Comparison of ENCODE assay signal across 16 cellular contexts in the genomic region with DNA sequence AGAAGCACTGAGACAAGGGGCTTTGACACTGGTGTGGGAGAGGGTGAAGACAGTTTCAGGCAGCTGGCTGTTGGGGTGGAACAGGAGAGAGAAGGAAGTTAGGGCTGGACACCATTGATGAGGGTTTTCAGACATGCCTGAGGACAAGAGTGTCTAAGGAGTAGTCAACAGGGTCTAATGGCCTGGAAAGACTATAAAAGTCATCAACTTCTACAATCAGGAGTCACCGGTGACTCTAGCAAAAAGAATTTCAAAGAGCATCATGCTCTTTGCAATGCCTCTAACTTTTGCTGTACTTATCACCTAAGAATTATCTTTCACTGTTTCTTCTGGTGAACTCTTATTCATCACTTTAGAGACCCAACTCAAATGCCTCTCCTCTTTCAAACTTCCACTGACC.
DNase-seq lines count a peak whose midpoint lies in the region; ATAC-seq and TF ChIP-seq lines count a peak whose summit lies in the region.
"Had no signal": no experiment of that assay in that cellular context is flagged by ENCODE, and none has a peak within 500 bp of the region (broad histone marks: within the 10 kb centered on the region; RNA-seq: fewer than 3 reads in every experiment).

No MANE protein-coding gene starts in this region.

- H3K36me3 ChIP-seq in GM23338 (ENCODE audit: insufficient read depth) (no peaks in the 10 kb centered on the region), MM.1S (replicated peaks; ENCODE audit: insufficient read depth, low read length) (no peaks in the 10 kb centered on the region)
- H3K36me3 ChIP-seq in CD4-positive, alpha-beta memory T cell (ENCODE audit: insufficient read depth, low read length): no peaks in the 10 kb centered on the region

- no peaks in the 10 kb centered on the region for H3F3A ChIP-seq in GM23338 (replicated peaks; ENCODE audit: low read depth)
- no peaks in the 10 kb centered on the region for H3F3A ChIP-seq in MM.1S (ENCODE audit: insufficient read depth, low read length)

- TF ChIP-seq CTCF in GM23338 (conservative IDR thresholded peaks at IDR 0.05; ENCODE audit: low read depth in 2 of 2) (no peak), WTC11 (IDR thresholded peaks at IDR 0.05) (no peak), nephron progenitor cell (IDR thresholded peaks at IDR 0.05) (no peak), osteocyte (IDR thresholded peaks at IDR 0.05) (no peak), MM.1S (IDR thresholded peaks at IDR 0.05; ENCODE audit: low read length) (no peak)

- H2AFZ ChIP-seq in GM23338 (no peak overlapping the region), MM.1S (ENCODE audit: low read length) (no peak overlapping the region)

- H3K9me2 ChIP-seq in GM23338 (ENCODE audit: insufficient read depth): no peaks in the 10 kb centered on the region; the same call in 1 of the 2 replicates
- H3K9me2 ChIP-seq in MM.1S (replicated peaks; ENCODE audit: insufficient read depth, low read length): no peaks in the 10 kb centered on the region

- H3K9me3 Mint-ChIP-seq in GM23338 (peaks cover 3% of the 10 kb centered on the region; the same call in 2 of the 3 replicates), WTC11 (peaks cover 6% of the 10 kb centered on the region), nephron progenitor cell (peaks cover 5% of the 10 kb centered on the region), osteocyte (ENCODE audit: unreplicated experiment) (peaks cover 4% of the 10 kb centered on the region)
- H3K9me3 Mint-ChIP-seq in CD4-positive, alpha-beta memory T cell: no peaks in the 10 kb centered on the region

- H3K4me1 ChIP-seq in GM23338 (ENCODE audit: insufficient read depth) (no peaks in the 10 kb centered on the region; the same call in 1 of the 2 replicates), MM.1S (ENCODE audit: low read length) (no peaks in the 10 kb centered on the region)
- no peaks in the 10 kb centered on the region for H3K4me1 ChIP-seq in CD4-positive, alpha-beta memory T cell (ENCODE audit: insufficient read depth, low read length)

- CTCF ChIA-PET in WTC11 (lab: Charles Lee): interaction anchor here (1.1 to 1.3 kb wide), 2 partner anchors 9 to 95 kb away, joined by 3 read pairs; no protein-coding TSS in a partner anchor
- CTCF ChIA-PET in CD4-positive, alpha-beta memory T cell (lab: Charles Lee; ENCODE audit: partially characterized antibody): no interaction called here

- peaks cover 9% of the 10 kb centered on the region for H3K27me3 Mint-ChIP-seq in GM23338 (ENCODE audit: insufficient read depth, low read depth, poor library complexity)
- H3K27me3 Mint-ChIP-seq in WTC11 (ENCODE audit: low read depth): no peaks in the 10 kb centered on the region; the same call in 1 of the 2 replicates
- peaks cover 3% of the 10 kb centered on the region for H3K27me3 Mint-ChIP-seq in nephron progenitor cell (ENCODE audit: low read depth, poor library complexity)
- peaks cover 0 to 4% of the 10 kb centered on the region in 2 donors for H3K27me3 Mint-ChIP-seq in CD4-positive, alpha-beta memory T cell
- H3K27me3 Mint-ChIP-seq in osteocyte (ENCODE audit: unreplicated experiment): peaks cover 15% of the 10 kb centered on the region

- no peaks in the 10 kb centered on the region for H3K79me2 ChIP-seq in GM23338 (replicated peaks; ENCODE audit: insufficient read depth)
- H3K79me2 ChIP-seq in MM.1S (ENCODE audit: low read length): no peaks in the 10 kb centered on the region

- peaks cover 47% of the 10 kb centered on the region for H3K4me1 Mint-ChIP-seq in GM23338
- H3K4me1 Mint-ChIP-seq in WTC11: peaks cover 38% of the 10 kb centered on the region
- H3K4me1 Mint-ChIP-seq in nephron progenitor cell: peaks cover 53% of the 10 kb centered on the region
- H3K4me1 Mint-ChIP-seq in CD4-positive, alpha-beta memory T cell: no peaks in the 10 kb centered on the region
- no peaks in the 10 kb centered on the region for H3K4me1 Mint-ChIP-seq in osteocyte (ENCODE audit: unreplicated experiment)
- H3K4me1 Mint-ChIP-seq: CD4-positive, CD25-positive, alpha-beta regulatory T cell had no signal

- no peak overlapping the region for H3K27ac ChIP-seq in GM23338 (ENCODE audit: low read depth)
- no peak overlapping the region for H3K27ac ChIP-seq in CD4-positive, alpha-beta memory T cell (ENCODE audit: low read depth, low read length)
- H3K27ac ChIP-seq in MM.1S (ENCODE audit: low read length): no peak overlapping the region
- H3K27ac ChIP-seq: BLaER1 had no signal

- no peak overlapping the region for H3K4me2 ChIP-seq in GM23338
- no peak overlapping the region for H3K4me2 ChIP-seq in MM.1S (ENCODE audit: low read depth, low read length)

- H4K20me1 ChIP-seq in GM23338 (replicated peaks; ENCODE audit: insufficient read depth): no peaks in the 10 kb centered on the region
- H4K20me1 ChIP-seq in MM.1S (ENCODE audit: insufficient read depth, low read length): no peaks in the 10 kb centered on the region

- no peak overlapping the region for H3K4me3 ChIP-seq in GM23338
- H3K4me3 ChIP-seq in CD4-positive, alpha-beta memory T cell (ENCODE audit: low read length in 2 of 2): no peak overlapping the region
- H3K4me3 ChIP-seq in MM.1S (ENCODE audit: low read length): no peak overlapping the region
- H3K4me3 ChIP-seq: BLaER1, GM12878 had no signal

- ATAC-seq in GM23338 (no peak), WTC11 (no peak), HG03469 (IDR thresholded peaks at IDR 0.05; ENCODE audit: unreplicated experiment) (no peak)
- ATAC-seq: GM12878 had no signal

- H3K27ac Mint-ChIP-seq in GM23338 (0 out of 2 replicates have a peak overlapping the region, but pooled peaks have one; percentile 3), WTC11 (no peak overlapping the region), nephron progenitor cell (peak overlapping the region; percentile 58), osteocyte (ENCODE audit: unreplicated experiment) (no peak overlapping the region)
- no peak overlapping the region for H3K27ac Mint-ChIP-seq in CD4-positive, alpha-beta memory T cell
- H3K27ac Mint-ChIP-seq: CD4-positive, CD25-positive, alpha-beta regulatory T cell had no signal

- intact Hi-C loops in CD4-positive, alpha-beta memory T cell (cut with micrococcal nuclease): no loop called here

- POLR2A ChIA-PET in WTC11 (lab: Charles Lee): no interaction called here
- POLR2A ChIA-PET in CD4-positive, alpha-beta memory T cell (lab: Charles Lee; ENCODE audit: partially characterized antibody): no interaction called here

- DNase-seq in GM23338 (ENCODE audit: low spot score) (no peak), WTC11 (ENCODE audit: low spot score) (peak; percentile 7), islet precursor cell (peak; percentile 56), nephron progenitor cell (no peak), osteocyte (ENCODE audit: extremely low spot score, unreplicated experiment) (no peak), MM.1S (no peak)
- no peak for DNase-seq in CD4-positive, alpha-beta memory T cell
- DNase-seq: 8988T; AML-193; Calu3; CD4-positive, CD25-positive, alpha-beta regulatory T cell; DMS79; H7 had no signal

- no peaks in the 10 kb centered on the region for H3K36me3 Mint-ChIP-seq in GM23338 (ENCODE audit: low read depth)
- no peaks in the 10 kb centered on the region for H3K36me3 Mint-ChIP-seq in WTC11
- peaks cover 9% of the 10 kb centered on the region for H3K36me3 Mint-ChIP-seq in nephron progenitor cell (ENCODE audit: low read depth)
- H3K36me3 Mint-ChIP-seq in CD4-positive, alpha-beta memory T cell: no peaks in the 10 kb centered on the region
- H3K36me3 Mint-ChIP-seq in osteocyte (ENCODE audit: unreplicated experiment): peaks cover 2% of the 10 kb centered on the region
- H3K36me3 Mint-ChIP-seq: CD4-positive, CD25-positive, alpha-beta regulatory T cell had no signal

- no peak overlapping the region for H3K4me3 Mint-ChIP-seq in GM23338
- no peak overlapping the region for H3K4me3 Mint-ChIP-seq in WTC11
- H3K4me3 Mint-ChIP-seq in nephron progenitor cell: no peak overlapping the region
- no peak overlapping the region for H3K4me3 Mint-ChIP-seq in CD4-positive, alpha-beta memory T cell
- no peak overlapping the region for H3K4me3 Mint-ChIP-seq in osteocyte (ENCODE audit: unreplicated experiment)
- H3K4me3 Mint-ChIP-seq: CD4-positive, CD25-positive, alpha-beta regulatory T cell had no signal

- H3K27me3 ChIP-seq in GM23338 (ENCODE audit: insufficient read depth) (no peaks in the 10 kb centered on the region), MM.1S (replicated peaks; ENCODE audit: insufficient read depth, low read length) (no peaks in the 10 kb centered on the region)
- no peaks in the 10 kb centered on the region for H3K27me3 ChIP-seq in CD4-positive, alpha-beta memory T cell (ENCODE audit: insufficient read depth, low read length)
- H3K27me3 ChIP-seq: BLaER1 had no signal

- no peaks in the 10 kb centered on the region for H3K9me3 ChIP-seq in CD4-positive, alpha-beta memory T cell (ENCODE audit: control insufficient read depth in 1 of 2, low read length in 2 of 2)
- no peaks in the 10 kb centered on the region for H3K9me3 ChIP-seq in MM.1S (replicated peaks; ENCODE audit: insufficient read depth, low read length)
- H3K9me3 ChIP-seq: BLaER1 had no signal

- H3K9ac ChIP-seq in MM.1S (ENCODE audit: low read length): no peak overlapping the region
- H3K9ac ChIP-seq: BLaER1 had no signal

TF ChIP-seq in GM23338, 12 proteins besides CTCF, POLR2A, EP300 and RAD21 (continues in another document):
- TF ChIP-seq CREB1 (CRISPR knock-in tag; IDR thresholded peaks at IDR 0.05; ENCODE audit: low read depth): no peak
- TF ChIP-seq EZH2 (IDR thresholded peaks at IDR 0.05; ENCODE audit: low read depth, unreplicated experiment): no peak
- no peak for TF ChIP-seq NANOG (IDR thresholded peaks at IDR 0.05; ENCODE audit: borderline replicate concordance)

TF ChIP-seq in WTC11, 78 proteins besides CTCF, POLR2A, EP300 and RAD21:
- TF ChIP-seq HMGA2 (CRISPR knock-in tag; IDR thresholded peaks at IDR 0.05): no peak
- TF ChIP-seq, protein P1, sequence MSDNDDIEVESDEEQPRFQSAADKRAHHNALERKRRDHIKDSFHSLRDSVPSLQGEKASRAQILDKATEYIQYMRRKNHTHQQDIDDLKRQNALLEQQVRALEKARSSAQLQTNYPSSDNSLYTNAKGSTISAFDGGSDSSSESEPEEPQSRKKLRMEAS (CRISPR knock-in tag; IDR thresholded peaks at IDR 0.05): no peak
- TF ChIP-seq JAZF1 (CRISPR knock-in tag; IDR thresholded peaks at IDR 0.05): no peak
- no peak for TF ChIP-seq SOX15 (CRISPR knock-in tag; IDR thresholded peaks at IDR 0.05)
- no peak for TF ChIP-seq ATF1 (CRISPR knock-in tag; IDR thresholded peaks at IDR 0.05)

Comparison
In these comparisons a context has a peak if more than half of its experiments do, and no peak if none do; other contexts are left out.
1. DNase-seq: peak in WTC11 (single experiment) and islet precursor cell (single experiment); none in GM23338 (single experiment), nephron progenitor cell (single experiment), CD4-positive, alpha-beta memory T cell (0 of 5), osteocyte (single experiment) and MM.1S (single experiment).
2. H3K27ac Mint-ChIP-seq: peak in GM23338 (single experiment) and nephron progenitor cell (single experiment); none in WTC11 (single experiment), CD4-positive, alpha-beta memory T cell (0 of 7) and osteocyte (single experiment).